ENCODE assay signal across 17 cellular contexts in genomic region chr16:20610892-20611349, GRCh38. TPM values are rescaled to one million over a fixed set of nuclear protein-coding genes. Genes with fewer than 3 reads are reported as not detected.
DNase-seq lines count a peak whose midpoint lies in the region; ATAC-seq and TF ChIP-seq lines count a peak whose summit lies in the region.
"Had no signal": no experiment of that assay in that cellular context is flagged by ENCODE, and none has a peak within 500 bp of the region (broad histone marks: within the 10 kb centered on the region; RNA-seq: fewer than 3 reads in every experiment).

No MANE protein-coding gene starts in this region.

- no peak for TF ChIP-seq CTCF in ascending aorta (IDR thresholded peaks at IDR 0.05)
- TF ChIP-seq CTCF in sigmoid colon (IDR thresholded peaks at IDR 0.05), result no peak

- H3K4me1 ChIP-seq in ascending aorta (peaks cover 6 to 19% of the 10 kb centered on the region in 2 donors), sigmoid colon (peaks cover 0 to 34% (median 17%) of the 10 kb centered on the region in 4 donors)
- H3K4me1 ChIP-seq: gastrocnemius medialis, spleen had no signal

- TF ChIP-seq EP300 in sigmoid colon (IDR thresholded peaks at IDR 0.05), result no peak

- DNase-seq in NCI-H187 treated with DMSO at 0.1 percent for 48 hours (lab: John Stamatoyannopoulos, UW) (peak; percentile 34), ascending aorta (ENCODE audit: low spot score in 2 of 2) (peak in 1 of 2 donors; percentile 64), left ventricle myocardium superior (peak; percentile 53), sigmoid colon (no peak), CD1c-positive myeloid dendritic cell (ENCODE audit: extremely low spot score) (no peak), HuH-7 (ENCODE audit: low spot score) (no peak)
- no peak for DNase-seq in stimulated activated naive CD4-positive, alpha-beta T cell (lab: John Stamatoyannopoulos, UW)
- DNase-seq: activated CD4-positive, alpha-beta T cell treated with anti-CD3 and anti-CD28 coated beads, Interleukin-2, amount 50 U/mL, for 1 hour; activated CD8-positive, alpha-beta memory T cell treated with anti-CD3 and anti-CD28 coated beads, Interleukin-2, amount 50 U/mL, for 48 hours; COR-L47; GM23248; spleen; T-helper 1 cell had no signal

- peak overlapping the region in 1 of 2 donors; percentile 49 for H3K4me3 ChIP-seq in ascending aorta
- no peak overlapping the region for H3K4me3 ChIP-seq in sigmoid colon
- H3K4me3 ChIP-seq: gastrocnemius medialis, GM23248, spleen had no signal

- no peak for TF ChIP-seq POLR2A in sigmoid colon (IDR thresholded peaks at IDR 0.05)

- H3K9me3 ChIP-seq in ascending aorta, result no peaks in the 10 kb centered on the region
- no peaks in the 10 kb centered on the region for H3K9me3 ChIP-seq in sigmoid colon
- H3K9me3 ChIP-seq: gastrocnemius medialis, spleen had no signal

- H3K36me3 ChIP-seq in ascending aorta (no peaks in the 10 kb centered on the region), sigmoid colon (no peaks in the 10 kb centered on the region)
- H3K36me3 ChIP-seq: gastrocnemius medialis, spleen had no signal

- WGBS in sigmoid colon, 2 donors, result 67 to 72% methylated on average over 4 of the region's 4 CpGs

- ATAC-seq in left ventricle myocardium superior, result peak; percentile 59

- intact Hi-C loops in ascending aorta (cut with DNase I), result loop anchor here (5.0 to 10.0 kb wide), 2 partner anchors 196 to 554 kb away; partner anchors contain the start of genes ERI2 and REXO5
- intact Hi-C loops in left ventricle myocardium superior (cut with micrococcal nuclease), result no loop called here
- intact Hi-C loops in sigmoid colon (cut with DNase I), result no loop called here

- peak overlapping the region; percentile 98 to 99 for H3K27ac ChIP-seq in ascending aorta
- H3K27ac ChIP-seq in sigmoid colon, result peak overlapping the region; percentile 40 to 60 (median 54)
- H3K27ac ChIP-seq: GM23248, spleen had no signal

- H3K27me3 ChIP-seq in ascending aorta (no peaks in the 10 kb centered on the region), sigmoid colon (no peaks in the 10 kb centered on the region)
- H3K27me3 ChIP-seq: gastrocnemius medialis had no signal

RNA-seq across cellular contexts. Expression of gene ACSM2B, which starts 34.8 kb away (rescaled TPM):
- total RNA-seq in ascending aorta, result not detected
- total RNA-seq in left ventricle myocardium superior, result not detected
- under 1 TPM in 1 of 4 donors, not detected in 3; 0.14 TPM for total RNA-seq in sigmoid colon
- under 1 TPM in 1 of 3 donors, not detected in 2; 0.03 TPM for polyA plus RNA-seq in sigmoid colon
- total RNA-seq: epithelial cell of proximal tubule, GM23248, MCF 10A, progenitor cell of endocrine pancreas, spleen had no signal
- polyA plus RNA-seq: GM23248, spleen had no signal

Comparison
In these comparisons a context has a peak if more than half of its experiments do, and no peak if none do; other contexts are left out.
1. DNase-seq: peak in NCI-H187 treated with DMSO at 0.1 percent for 48 hours (single experiment) and left ventricle myocardium superior (single experiment); none in sigmoid colon (single experiment), CD1c-positive myeloid dendritic cell (single experiment), stimulated activated naive CD4-positive, alpha-beta T cell (0 of 6) and HuH-7 (single experiment).